In the genomic region with DNA sequence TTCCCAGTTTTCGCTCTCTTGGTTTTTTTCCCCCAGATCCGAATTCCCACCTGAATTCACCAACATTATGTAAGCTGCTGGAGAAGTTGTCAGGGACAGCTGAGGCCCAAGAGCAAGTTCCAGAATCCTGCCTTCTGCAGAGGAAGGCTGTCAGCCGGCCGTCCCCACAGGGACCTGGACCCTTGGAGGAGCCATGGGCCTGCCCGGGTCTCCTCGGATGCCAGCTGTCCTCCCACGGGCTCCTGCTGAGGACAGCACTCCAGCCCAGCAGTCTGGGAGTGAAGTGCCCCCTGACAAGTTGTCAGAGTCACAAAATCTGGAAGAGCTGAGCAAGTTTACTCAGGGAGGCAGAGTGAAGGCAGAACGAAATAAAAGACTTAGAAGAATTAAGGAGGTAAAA, we compare ENCODE assay signal across 26 cellular contexts.
DNase-seq lines count a peak whose midpoint lies in the region; ATAC-seq and TF ChIP-seq lines count a peak whose summit lies in the region.
"Had no signal": no experiment of that assay in that cellular context is flagged by ENCODE, and none has a peak within 500 bp of the region (broad histone marks: within the 10 kb centered on the region; RNA-seq: fewer than 3 reads in every experiment).

No MANE protein-coding gene starts in this region.

- no peak overlapping the region for H3K4me2 ChIP-seq in neural progenitor cell

- DNase-seq in left ventricle myocardium superior (no peak), cardiac septum (ENCODE audit: low spot score) (no peak), iPS-NIHi7 (ENCODE audit: extremely low spot score) (peak; percentile 26), neural progenitor cell (ENCODE audit: low spot score) (no peak), type B pancreatic cell (ENCODE audit: extremely low spot score, unreplicated experiment) (no peak), C1 segment of cervical spinal cord (lab: John Stamatoyannopoulos, UW) (no peak), brain microvascular endothelial cell (no peak)
- DNase-seq: 8988T; ACHN; BE2C; Calu3; DMS153; DND-41; KBM-7; MV-4-11; NCI-H1105 treated with DMSO at 0.1 percent for 48 hours; NCI-H146; NCI-H1930; NCI-H2107; NCI-H446; NCI-H524 treated with DMSO at 0.1 percent for 48 hours; NCI-H82; NK-92 treated with Interleukin-12 subunit alpha and Interleukin-12 subunit beta, amount 100 ng/mL, for 24 hours; PC-3 had no signal

- in situ Hi-C loops in brain microvascular endothelial cell (cut with HindIII; ENCODE audit: low pct_ligation_motif_present, low sequenced_read_pairs): no loop called here

- H3K27ac ChIP-seq in neural progenitor cell (no peak overlapping the region), brain microvascular endothelial cell (no peak overlapping the region)
- H3K27ac ChIP-seq: SJSA1 had no signal

- H3K27me3 Mint-ChIP-seq in neural progenitor cell (ENCODE audit: insufficient read depth, low read depth) (no peaks in the 10 kb centered on the region), type B pancreatic cell (peaks cover 27% of the 10 kb centered on the region)

- no peaks in the 10 kb centered on the region for H3K79me2 ChIP-seq in neural progenitor cell (ENCODE audit: low read depth)

- no peaks in the 10 kb centered on the region for H3K4me1 ChIP-seq in neural progenitor cell
- H3K4me1 ChIP-seq: BE2C, SJSA1 had no signal

- TF ChIP-seq CTCF in neural progenitor cell (IDR thresholded peaks at IDR 0.05): no peak
- TF ChIP-seq CTCF in type B pancreatic cell (conservative IDR thresholded peaks at IDR 0.05): no peak
- TF ChIP-seq CTCF in brain microvascular endothelial cell (IDR thresholded peaks at IDR 0.05; ENCODE audit: low read depth, low read length, missing control alignments): no peak

- H4K20me1 ChIP-seq in neural progenitor cell (ENCODE audit: low read depth): no peaks in the 10 kb centered on the region

- H3F3A ChIP-seq in neural progenitor cell (ENCODE audit: low read depth): no peaks in the 10 kb centered on the region

- no peaks in the 10 kb centered on the region for H3K9me3 ChIP-seq in neural progenitor cell (ENCODE audit: low read depth)
- H3K9me3 ChIP-seq: BE2C, SJSA1 had no signal

- H3K27me3 ChIP-seq in neural progenitor cell: no peaks in the 10 kb centered on the region
- no peaks in the 10 kb centered on the region for H3K27me3 ChIP-seq in brain microvascular endothelial cell (replicated peaks)
- H3K27me3 ChIP-seq: BE2C, SJSA1 had no signal

- H2AFZ ChIP-seq in neural progenitor cell (replicated peaks): peak overlapping the region; percentile 1

- H3K36me3 ChIP-seq in neural progenitor cell (no peaks in the 10 kb centered on the region), brain microvascular endothelial cell (replicated peaks) (no peaks in the 10 kb centered on the region)
- H3K36me3 ChIP-seq: BE2C, SJSA1 had no signal

- H3K9ac ChIP-seq in neural progenitor cell: no peak overlapping the region

- H3K36me3 Mint-ChIP-seq in neural progenitor cell: no peaks in the 10 kb centered on the region
- H3K36me3 Mint-ChIP-seq in type B pancreatic cell: no peaks in the 10 kb centered on the region

- H3K4me3 ChIP-seq in neural progenitor cell (no peak overlapping the region), brain microvascular endothelial cell (ENCODE audit: low read depth, low read length) (no peak overlapping the region)
- H3K4me3 ChIP-seq: SJSA1 had no signal

- intact Hi-C loops in left ventricle myocardium superior (cut with micrococcal nuclease): no loop called here
- intact Hi-C loops in cardiac septum (cut with DNase I): no loop called here

- H3K4me3 Mint-ChIP-seq in neural progenitor cell: no peak overlapping the region
- no peak overlapping the region for H3K4me3 Mint-ChIP-seq in type B pancreatic cell

- H3K9me3 Mint-ChIP-seq in neural progenitor cell (no peaks in the 10 kb centered on the region), type B pancreatic cell (no peaks in the 10 kb centered on the region)

- H3K4me1 Mint-ChIP-seq in neural progenitor cell (peaks cover 7% of the 10 kb centered on the region), type B pancreatic cell (ENCODE audit: unreplicated experiment) (peaks cover 30% of the 10 kb centered on the region)

- ATAC-seq in left ventricle myocardium superior: peak; percentile 19
- ATAC-seq in HG02571 (IDR thresholded peaks at IDR 0.05; ENCODE audit: unreplicated experiment): no peak
- ATAC-seq: PC-3 had no signal

- H3K27ac Mint-ChIP-seq in neural progenitor cell: no peak overlapping the region
- H3K27ac Mint-ChIP-seq in type B pancreatic cell: peak overlapping the region; percentile 6
